In genomic region chr18:11902522-11903292, GRCh38 we compare ENCODE assay signal across 2 cellular contexts.
TF ChIP-seq lines count a peak whose summit lies in the region.

No MANE protein-coding gene starts in this region.

TF ChIP-seq in HEK293, 187 proteins besides CTCF, POLR2A, EP300 and RAD21:
- TF ChIP-seq, protein P1, sequence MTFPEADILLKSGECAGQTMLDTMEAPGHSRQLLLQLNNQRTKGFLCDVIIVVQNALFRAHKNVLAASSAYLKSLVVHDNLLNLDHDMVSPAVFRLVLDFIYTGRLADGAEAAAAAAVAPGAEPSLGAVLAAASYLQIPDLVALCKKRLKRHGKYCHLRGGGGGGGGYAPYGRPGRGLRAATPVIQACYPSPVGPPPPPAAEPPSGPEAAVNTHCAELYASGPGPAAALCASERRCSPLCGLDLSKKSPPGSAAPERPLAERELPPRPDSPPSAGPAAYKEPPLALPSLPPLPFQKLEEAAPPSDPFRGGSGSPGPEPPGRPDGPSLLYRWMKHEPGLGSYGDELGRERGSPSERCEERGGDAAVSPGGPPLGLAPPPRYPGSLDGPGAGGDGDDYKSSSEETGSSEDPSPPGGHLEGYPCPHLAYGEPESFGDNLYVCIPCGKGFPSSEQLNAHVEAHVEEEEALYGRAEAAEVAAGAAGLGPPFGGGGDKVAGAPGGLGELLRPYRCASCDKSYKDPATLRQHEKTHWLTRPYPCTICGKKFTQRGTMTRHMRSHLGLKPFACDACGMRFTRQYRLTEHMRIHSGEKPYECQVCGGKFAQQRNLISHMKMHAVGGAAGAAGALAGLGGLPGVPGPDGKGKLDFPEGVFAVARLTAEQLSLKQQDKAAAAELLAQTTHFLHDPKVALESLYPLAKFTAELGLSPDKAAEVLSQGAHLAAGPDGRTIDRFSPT (tag by site-specific recombination; IDR thresholded peaks at IDR 0.05), result no peak
- TF ChIP-seq ZNF621 (tag by site-specific recombination; IDR thresholded peaks at IDR 0.05), result no peak
- TF ChIP-seq ZNF221 (tag by site-specific recombination; IDR thresholded peaks at IDR 0.05; ENCODE audit: borderline replicate concordance), result no peak
- no peak for TF ChIP-seq ZFP37 (tag by site-specific recombination; IDR thresholded peaks at IDR 0.05)
- TF ChIP-seq ZNF335 (tag by site-specific recombination; conservative IDR thresholded peaks at IDR 0.05), result no peak
- TF ChIP-seq, protein P2, sequence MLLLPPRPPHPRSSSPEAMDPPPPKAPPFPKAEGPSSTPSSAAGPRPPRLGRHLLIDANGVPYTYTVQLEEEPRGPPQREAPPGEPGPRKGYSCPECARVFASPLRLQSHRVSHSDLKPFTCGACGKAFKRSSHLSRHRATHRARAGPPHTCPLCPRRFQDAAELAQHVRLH (tag by site-specific recombination; IDR thresholded peaks at IDR 0.05), result no peak
- TF ChIP-seq ZNF792 (tag by site-specific recombination; IDR thresholded peaks at IDR 0.05), result no peak
- peak; percentile 79 for TF ChIP-seq ZIC2 (tag by site-specific recombination; IDR thresholded peaks at IDR 0.05)

TF ChIP-seq in H1, 55 proteins besides CTCF, POLR2A, EP300 and RAD21:
- peak; percentile 83 for TF ChIP-seq E2F6 (IDR thresholded peaks at IDR 0.05)
- no peak for TF ChIP-seq EGR1 (IDR thresholded peaks at IDR 0.05; ENCODE audit: borderline replicate concordance, low read depth, low read length)
- no peak for TF ChIP-seq POLR2AphosphoS5 (IDR thresholded peaks at IDR 0.05; ENCODE audit: low read depth, low read length)
- no peak for TF ChIP-seq FOSL1 (IDR thresholded peaks at IDR 0.05; ENCODE audit: insufficient read depth, low read depth, low read length)
- TF ChIP-seq TCF12 (IDR thresholded peaks at IDR 0.05; ENCODE audit: low read depth, low read length), result no peak
- no peak for TF ChIP-seq RNF2 (IDR thresholded peaks at IDR 0.05; ENCODE audit: borderline replicate concordance, low read depth, low read length, missing control alignments, poor library complexity, severe bottlenecking)
- TF ChIP-seq SP1 (IDR thresholded peaks at IDR 0.05; ENCODE audit: low read depth, low read length), result no peak
- TF ChIP-seq RFX5 (IDR thresholded peaks at IDR 0.05; ENCODE audit: borderline replicate concordance, low read depth, low read length), result no peak
- TF ChIP-seq, protein P3, sequence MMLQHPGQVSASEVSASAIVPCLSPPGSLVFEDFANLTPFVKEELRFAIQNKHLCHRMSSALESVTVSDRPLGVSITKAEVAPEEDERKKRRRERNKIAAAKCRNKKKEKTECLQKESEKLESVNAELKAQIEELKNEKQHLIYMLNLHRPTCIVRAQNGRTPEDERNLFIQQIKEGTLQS (IDR thresholded peaks at IDR 0.05; ENCODE audit: insufficient read depth, low read depth, low read length), result no peak
- TF ChIP-seq TAF7 (optimal IDR thresholded peaks at IDR 0.05; ENCODE audit: borderline replicate concordance, low read depth, low read length), result no peak
- no peak for TF ChIP-seq CTBP2 (IDR thresholded peaks at IDR 0.05; ENCODE audit: borderline replicate concordance, insufficient read depth, insufficient read length, low read length)
- TF ChIP-seq SUZ12 (IDR thresholded peaks at IDR 0.05; ENCODE audit: low read length), result no peak
- TF ChIP-seq CBX5 (IDR thresholded peaks at IDR 0.05; ENCODE audit: low read depth, low read length), result no peak
- no peak for TF ChIP-seq NRF1 (IDR thresholded peaks at IDR 0.05; ENCODE audit: low read depth, low read length)
- peak; percentile 70 for TF ChIP-seq MAX (IDR thresholded peaks at IDR 0.05)
- TF ChIP-seq BRCA1 (IDR thresholded peaks at IDR 0.05; ENCODE audit: low read depth, low read length), result no peak
